Comparison of ENCODE assay signal across 1 cellular context in the genomic region with DNA sequence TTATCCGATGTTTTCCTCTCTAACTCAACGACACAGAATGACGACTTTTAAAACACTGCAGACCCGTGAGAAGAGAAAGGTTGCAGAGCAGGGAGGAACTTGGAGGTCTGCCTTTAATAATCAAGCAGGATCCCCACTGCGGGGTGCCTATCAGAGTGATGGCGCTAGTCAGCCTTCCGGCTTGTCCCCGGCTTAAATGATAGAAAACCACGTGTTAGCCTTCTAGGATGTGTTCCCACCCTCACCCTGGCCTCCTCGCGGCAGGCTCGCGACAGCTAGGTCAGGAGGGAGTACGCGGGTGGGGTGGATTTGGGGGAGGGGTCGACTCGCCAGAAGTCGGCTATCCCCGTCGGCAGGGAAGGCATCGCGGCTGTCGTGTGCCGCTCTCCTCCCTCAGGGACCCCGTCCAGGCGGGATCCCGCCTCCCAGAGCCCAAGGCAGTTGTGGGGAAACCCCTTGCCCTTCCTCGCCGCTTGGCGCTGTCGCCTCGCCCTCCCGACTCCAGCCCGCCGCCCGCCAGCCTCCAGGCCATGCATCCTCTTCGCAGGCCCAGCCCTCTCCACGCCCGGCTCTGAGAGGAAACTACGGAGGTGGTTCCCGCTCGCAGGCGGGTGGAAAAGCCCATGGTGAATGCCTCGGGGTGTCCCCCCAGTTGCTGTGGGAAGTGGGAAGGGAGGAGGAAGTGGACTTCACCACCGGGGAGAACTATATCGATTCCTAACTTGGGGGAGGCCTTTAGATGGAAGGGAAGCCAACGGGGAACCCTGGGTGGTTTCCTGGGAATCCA.
TF ChIP-seq lines count a peak whose summit lies in the region.

No MANE protein-coding gene starts in this region.

TF ChIP-seq in GM23338, 12 proteins besides CTCF, POLR2A, EP300 and RAD21 (continued from another document):
- TF ChIP-seq, protein P1, sequence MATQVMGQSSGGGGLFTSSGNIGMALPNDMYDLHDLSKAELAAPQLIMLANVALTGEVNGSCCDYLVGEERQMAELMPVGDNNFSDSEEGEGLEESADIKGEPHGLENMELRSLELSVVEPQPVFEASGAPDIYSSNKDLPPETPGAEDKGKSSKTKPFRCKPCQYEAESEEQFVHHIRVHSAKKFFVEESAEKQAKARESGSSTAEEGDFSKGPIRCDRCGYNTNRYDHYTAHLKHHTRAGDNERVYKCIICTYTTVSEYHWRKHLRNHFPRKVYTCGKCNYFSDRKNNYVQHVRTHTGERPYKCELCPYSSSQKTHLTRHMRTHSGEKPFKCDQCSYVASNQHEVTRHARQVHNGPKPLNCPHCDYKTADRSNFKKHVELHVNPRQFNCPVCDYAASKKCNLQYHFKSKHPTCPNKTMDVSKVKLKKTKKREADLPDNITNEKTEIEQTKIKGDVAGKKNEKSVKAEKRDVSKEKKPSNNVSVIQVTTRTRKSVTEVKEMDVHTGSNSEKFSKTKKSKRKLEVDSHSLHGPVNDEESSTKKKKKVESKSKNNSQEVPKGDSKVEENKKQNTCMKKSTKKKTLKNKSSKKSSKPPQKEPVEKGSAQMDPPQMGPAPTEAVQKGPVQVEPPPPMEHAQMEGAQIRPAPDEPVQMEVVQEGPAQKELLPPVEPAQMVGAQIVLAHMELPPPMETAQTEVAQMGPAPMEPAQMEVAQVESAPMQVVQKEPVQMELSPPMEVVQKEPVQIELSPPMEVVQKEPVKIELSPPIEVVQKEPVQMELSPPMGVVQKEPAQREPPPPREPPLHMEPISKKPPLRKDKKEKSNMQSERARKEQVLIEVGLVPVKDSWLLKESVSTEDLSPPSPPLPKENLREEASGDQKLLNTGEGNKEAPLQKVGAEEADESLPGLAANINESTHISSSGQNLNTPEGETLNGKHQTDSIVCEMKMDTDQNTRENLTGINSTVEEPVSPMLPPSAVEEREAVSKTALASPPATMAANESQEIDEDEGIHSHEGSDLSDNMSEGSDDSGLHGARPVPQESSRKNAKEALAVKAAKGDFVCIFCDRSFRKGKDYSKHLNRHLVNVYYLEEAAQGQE (IDR thresholded peaks at IDR 0.05; ENCODE audit: unreplicated experiment) = no peak
- no peak for TF ChIP-seq STAT1 (IDR thresholded peaks at IDR 0.05; ENCODE audit: unreplicated experiment)
- no peak for TF ChIP-seq ETS1 (IDR thresholded peaks at IDR 0.05)
